ENCODE assay signal across 27 cellular contexts in genomic region chr2:29215073-29215472, GRCh38.
A peak's percentile ranks its signal among the peaks of the same experiment; 100 is the strongest.
DNase-seq lines count a peak whose midpoint lies in the region; ATAC-seq, FAIRE-seq and TF ChIP-seq lines count a peak whose summit lies in the region.
"Had no signal": no experiment of that assay in that cellular context is flagged by ENCODE, and none has a peak within 500 bp of the region (broad histone marks: within the 10 kb centered on the region; RNA-seq: fewer than 3 reads in every experiment).

No MANE protein-coding gene starts in this region.

- no peak overlapping the region for H3K9ac ChIP-seq in neural progenitor cell
- H3K9ac ChIP-seq: BLaER1 had no signal

- H3K27me3 Mint-ChIP-seq in Calu3 (ENCODE audit: unreplicated experiment) (no peaks in the 10 kb centered on the region), neural progenitor cell (ENCODE audit: insufficient read depth, low read depth) (peaks cover 4% of the 10 kb centered on the region)
- H3K27me3 Mint-ChIP-seq: CD4-positive, alpha-beta T cell had no signal

- H2AFZ ChIP-seq in neural progenitor cell (replicated peaks), result no peak overlapping the region
- H2AFZ ChIP-seq: GM23338, PC-9 had no signal

- CTCF ChIA-PET in Calu3 (lab: Charles Lee), result no interaction called here

- H3K4me1 Mint-ChIP-seq in Calu3 (ENCODE audit: low read depth, unreplicated experiment) (no peaks in the 10 kb centered on the region), neural progenitor cell (peaks cover 16% of the 10 kb centered on the region)

- no peak for TF ChIP-seq POLR2A in right lobe of liver (IDR thresholded peaks at IDR 0.05)

- intact Hi-C loops in Calu3 (cut with micrococcal nuclease; ENCODE audit: unreplicated experiment) (no loop called here), right lobe of liver (cut with DNase I) (no loop called here)

- H4K20me1 ChIP-seq in neural progenitor cell (ENCODE audit: low read depth), result no peaks in the 10 kb centered on the region
- H4K20me1 ChIP-seq: BLaER1 had no signal

- H3F3A ChIP-seq in neural progenitor cell (ENCODE audit: low read depth), result no peaks in the 10 kb centered on the region

- no TSS peak for BruUV-seq in Calu3 (replicated peaks; lab: Mats Ljungman, UMichigan)

- H3K4me3 ChIP-seq in neural progenitor cell, result no peak overlapping the region
- H3K4me3 ChIP-seq in right lobe of liver, result no peak overlapping the region
- H3K4me3 ChIP-seq: BLaER1, GM12878, GM23338, MG63, PC-9, SJSA1 had no signal

- no peaks in the 10 kb centered on the region for H3K79me2 ChIP-seq in neural progenitor cell (ENCODE audit: low read depth)

- H3K9me3 ChIP-seq in neural progenitor cell (ENCODE audit: low read depth) (no peaks in the 10 kb centered on the region), right lobe of liver (no peaks in the 10 kb centered on the region)
- H3K9me3 ChIP-seq: MG63, SJSA1 had no signal

- no peak for FAIRE-seq in frontal cortex (lab: Jason Lieb, UNC)
- FAIRE-seq: A204.1, GM12878 had no signal

- TF ChIP-seq CTCF in Calu3 (IDR thresholded peaks at IDR 0.05; ENCODE audit: unreplicated experiment), result no peak
- TF ChIP-seq CTCF in neural progenitor cell (IDR thresholded peaks at IDR 0.05), result no peak
- no peak for TF ChIP-seq CTCF in right lobe of liver (IDR thresholded peaks at IDR 0.05)

- H3K9me3 Mint-ChIP-seq in Calu3 (ENCODE audit: low read depth, unreplicated experiment), result no peaks in the 10 kb centered on the region
- no peaks in the 10 kb centered on the region for H3K9me3 Mint-ChIP-seq in neural progenitor cell
- H3K9me3 Mint-ChIP-seq: CD4-positive, alpha-beta T cell; GM23338 had no signal

- H3K4me2 ChIP-seq in neural progenitor cell, result no peak overlapping the region
- H3K4me2 ChIP-seq: BLaER1, GM23338, PC-9 had no signal

- H3K4me3 Mint-ChIP-seq in Calu3 (ENCODE audit: low read depth, unreplicated experiment) (no peak overlapping the region), neural progenitor cell (no peak overlapping the region)
- H3K4me3 Mint-ChIP-seq: CD4-positive, alpha-beta T cell; GM23338 had no signal

- no peaks in the 10 kb centered on the region for H3K27me3 ChIP-seq in neural progenitor cell
- no peaks in the 10 kb centered on the region for H3K27me3 ChIP-seq in right lobe of liver
- H3K27me3 ChIP-seq: BLaER1, MG63, SJSA1 had no signal

- no peak for ATAC-seq in right lobe of liver
- ATAC-seq: GM12878, GM23338 had no signal

- WGBS in right lobe of liver (ENCODE audit: insufficient coverage, low coverage, low lambda C conversion rate, missing lambda C conversion rate), result 70% methylated on average over 2 of the region's 5 CpGs

- DNase-seq in activated CD8-positive, alpha-beta memory T cell treated with anti-CD3 and anti-CD28 coated beads for 24 hours, result peak; percentile 52
- DNase-seq in activated CD8-positive, alpha-beta memory T cell treated with anti-CD3 and anti-CD28 coated beads, Interleukin-2, amount 50 U/mL, for 4 hours, result no peak
- DNase-seq in Calu3 (no peak), neural progenitor cell (ENCODE audit: low spot score) (no peak), NAMALWA (ENCODE audit: low spot score) (no peak), right lobe of liver (no peak), frontal cortex (ENCODE audit: low spot score in 2 of 2) (no peak)
- DNase-seq in activated CD8-positive, alpha-beta memory T cell treated with anti-CD3 and anti-CD28 coated beads, Interleukin-2, amount 50 U/mL, for 48 hours, result peak; percentile 26
- DNase-seq: CD4-positive, alpha-beta T cell; DMS79; EL; GDM1; HCEC 1CT; IMR-90; KG1; MG63; NCI-H1694; NCI-H2029 treated with DMSO at 0.1 percent for 48 hours; NCI-H446 treated with DMSO at 0.1 percent for 48 hours; NCI-H526; PC-9; Right ventricle myocardium superior had no signal

- H3K27ac ChIP-seq in neural progenitor cell (no peak overlapping the region), right lobe of liver (no peak overlapping the region)
- H3K27ac ChIP-seq: BLaER1, PC-9, SJSA1 had no signal

- H3K27ac Mint-ChIP-seq in Calu3 (ENCODE audit: unreplicated experiment) (peak overlapping the region; percentile 54), neural progenitor cell (peak overlapping the region; percentile 32)
- H3K27ac Mint-ChIP-seq: CD4-positive, alpha-beta T cell; GM23338 had no signal

- H3K4me1 ChIP-seq in neural progenitor cell, result peaks cover 4% of the 10 kb centered on the region
- H3K4me1 ChIP-seq in right lobe of liver, result no peaks in the 10 kb centered on the region
- H3K4me1 ChIP-seq: SJSA1 had no signal

- H3K36me3 Mint-ChIP-seq in Calu3 (ENCODE audit: insufficient read depth, unreplicated experiment), result peaks cover 45% of the 10 kb centered on the region
- no peaks in the 10 kb centered on the region for H3K36me3 Mint-ChIP-seq in neural progenitor cell

- H3K36me3 ChIP-seq in neural progenitor cell, result no peaks in the 10 kb centered on the region
- no peaks in the 10 kb centered on the region for H3K36me3 ChIP-seq in right lobe of liver
- H3K36me3 ChIP-seq: BLaER1, MG63, SJSA1 had no signal

Comparison
In these comparisons a context has a peak if more than half of its experiments do, and no peak if none do; other contexts are left out.
1. DNase-seq: peak in activated CD8-positive, alpha-beta memory T cell treated with anti-CD3 and anti-CD28 coated beads for 24 hours (single experiment) and activated CD8-positive, alpha-beta memory T cell treated with anti-CD3 and anti-CD28 coated beads, Interleukin-2, amount 50 U/mL, for 48 hours (single experiment); none in activated CD8-positive, alpha-beta memory T cell treated with anti-CD3 and anti-CD28 coated beads, Interleukin-2, amount 50 U/mL, for 4 hours (single experiment), Calu3 (single experiment), neural progenitor cell (single experiment), NAMALWA (single experiment), right lobe of liver (0 of 3) and frontal cortex (0 of 2).